ENCODE assay signal across 9 cellular contexts in the genomic region with DNA sequence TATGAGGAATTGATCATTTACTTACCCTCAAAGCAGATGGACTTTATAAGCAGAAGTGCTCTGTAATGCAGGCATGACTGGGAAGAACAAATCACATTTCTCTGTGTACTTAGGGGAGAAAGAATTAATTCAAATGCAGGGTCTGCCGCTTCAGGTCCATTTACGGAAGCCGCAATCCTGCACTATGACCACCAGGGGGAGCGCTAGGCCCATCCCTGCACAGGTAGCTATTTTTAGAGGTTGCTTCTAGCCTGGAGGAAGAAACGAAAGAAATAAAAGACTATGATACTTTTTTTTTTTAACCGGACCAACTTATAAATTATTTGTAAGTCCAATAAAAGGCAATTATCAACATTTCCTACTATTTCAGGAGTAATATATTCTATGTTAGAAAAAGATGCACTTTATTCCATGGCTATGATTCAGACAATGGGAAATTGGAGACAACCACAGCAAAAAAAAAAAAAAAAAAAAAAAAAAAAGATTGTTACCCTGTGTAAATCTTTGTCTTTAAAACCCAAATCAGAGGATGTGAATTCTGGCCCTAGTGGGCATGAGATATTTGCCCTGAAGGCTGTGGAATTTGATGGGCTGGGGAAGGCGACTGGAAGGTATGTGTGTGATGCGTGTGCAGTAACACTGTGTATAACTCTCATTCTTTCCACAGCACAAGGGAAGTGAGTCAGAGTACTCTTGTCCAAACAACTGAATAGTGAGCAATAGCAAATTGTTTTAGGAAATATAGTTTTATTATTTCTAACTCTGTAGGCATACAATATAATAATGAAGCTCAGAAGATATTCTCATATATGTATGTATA. TPM values are rescaled to one million over a fixed set of nuclear protein-coding genes. Genes with fewer than 3 reads are reported as not detected.
A peak's percentile ranks its signal among the peaks of the same experiment; 100 is the strongest.
DNase-seq lines count a peak whose midpoint lies in the region; ATAC-seq and TF ChIP-seq lines count a peak whose summit lies in the region.
"Had no signal": no experiment of that assay in that cellular context is flagged by ENCODE, and none has a peak within 500 bp of the region (broad histone marks: within the 10 kb centered on the region; RNA-seq: fewer than 3 reads in every experiment).

No MANE protein-coding gene starts in this region.

- DNase-seq in CD4-positive, alpha-beta memory T cell: peak; percentile 55 to 60 (median 60)
- DNase-seq in HT-29 (ENCODE audit: low spot score): peak; percentile 91
- peak; percentile 80 for DNase-seq in RPMI8226
- DNase-seq in fibroblast of villous mesenchyme (ENCODE audit: low read depth): peak; percentile 72
- DNase-seq in omental fat pad (ENCODE audit: low spot score): no peak
- no peak for DNase-seq in suprapubic skin (ENCODE audit: low spot score in 2 of 2)

- peak; percentile 47 for TF ChIP-seq EP300 in suprapubic skin (IDR thresholded peaks at IDR 0.05)

- H3K27me3 ChIP-seq in CD4-positive, alpha-beta memory T cell (ENCODE audit: insufficient read depth, low read length): no peaks in the 10 kb centered on the region
- H3K27me3 ChIP-seq in suprapubic skin: peaks cover 20% of the 10 kb centered on the region

- H3K36me3 ChIP-seq in CD4-positive, alpha-beta memory T cell (ENCODE audit: insufficient read depth, low read length): no peaks in the 10 kb centered on the region
- no peaks in the 10 kb centered on the region for H3K36me3 ChIP-seq in suprapubic skin

- no peaks in the 10 kb centered on the region for H3K36me3 Mint-ChIP-seq in CD4-positive, alpha-beta memory T cell
- H3K36me3 Mint-ChIP-seq in activated T-helper 17 cell treated with anti-CD3 and anti-CD28 coated beads, Interleukin-2, amount 50 U/mL, for 72 hours (ENCODE audit: low read depth): no peaks in the 10 kb centered on the region
- H3K36me3 Mint-ChIP-seq: activated naive CD4-positive, alpha-beta T cell treated with anti-CD3 and anti-CD28 coated beads, Interleukin-2, amount 50 U/mL, for 24 hours had no signal

- no peaks in the 10 kb centered on the region for H3K9me3 ChIP-seq in CD4-positive, alpha-beta memory T cell (ENCODE audit: control insufficient read depth in 1 of 2, low read length in 2 of 2)
- H3K9me3 ChIP-seq in suprapubic skin: no peaks in the 10 kb centered on the region

- H3K27me3 Mint-ChIP-seq in CD4-positive, alpha-beta memory T cell: peaks cover 7 to 20% of the 10 kb centered on the region in 2 donors
- H3K27me3 Mint-ChIP-seq in activated T-helper 17 cell treated with anti-CD3 and anti-CD28 coated beads, Interleukin-2, amount 50 U/mL, for 72 hours: peaks cover 24% of the 10 kb centered on the region

- no peak for TF ChIP-seq POLR2A in suprapubic skin (IDR thresholded peaks at IDR 0.05)

- H3K4me3 ChIP-seq in CD4-positive, alpha-beta memory T cell (ENCODE audit: low read length in 2 of 2): no peak overlapping the region
- H3K4me3 ChIP-seq in fibroblast of villous mesenchyme (ENCODE audit: low read depth, low read length) (no peak overlapping the region), suprapubic skin (no peak overlapping the region)

- POLR2A ChIA-PET in CD4-positive, alpha-beta memory T cell (lab: Charles Lee; ENCODE audit: partially characterized antibody): interaction anchor here (1.1 kb wide), 1 partner anchor 1715 kb away, joined by 3 read pairs; a partner anchor contains a TSS

- intact Hi-C loops in CD4-positive, alpha-beta memory T cell (cut with micrococcal nuclease): loop anchor here (2.0 kb wide), 1 partner anchor 509 kb away; no protein-coding TSS in a partner anchor

- TF ChIP-seq CTCF in fibroblast of villous mesenchyme (IDR thresholded peaks at IDR 0.05; ENCODE audit: insufficient read depth, low read depth, low read length) (peak; percentile 95), omental fat pad (IDR thresholded peaks at IDR 0.05) (peak in 2 of 3 donors; percentile 64 to 93), suprapubic skin (IDR thresholded peaks at IDR 0.05) (peak; percentile 90)

- CTCF ChIA-PET in CD4-positive, alpha-beta memory T cell (lab: Charles Lee; ENCODE audit: partially characterized antibody): interaction anchor here (0.6 to 4.3 kb wide), 18 partner anchors 8 to 1821 kb away, joined by 3 to 31 read pairs (median 4); a partner anchor contains a TSS

- peak overlapping the region in 1 of 8 donors; percentile 65 for H3K4me3 Mint-ChIP-seq in CD4-positive, alpha-beta memory T cell
- H3K4me3 Mint-ChIP-seq in activated T-helper 17 cell treated with anti-CD3 and anti-CD28 coated beads, Interleukin-2, amount 50 U/mL, for 72 hours: no peak overlapping the region
- H3K4me3 Mint-ChIP-seq: activated naive CD4-positive, alpha-beta T cell treated with anti-CD3 and anti-CD28 coated beads, Interleukin-2, amount 50 U/mL, for 24 hours had no signal

- H3K4me1 Mint-ChIP-seq in CD4-positive, alpha-beta memory T cell: peaks cover 0 to 5% (median 1%) of the 10 kb centered on the region in 4 donors
- no peaks in the 10 kb centered on the region for H3K4me1 Mint-ChIP-seq in activated T-helper 17 cell treated with anti-CD3 and anti-CD28 coated beads, Interleukin-2, amount 50 U/mL, for 72 hours

- H3K9me3 Mint-ChIP-seq in CD4-positive, alpha-beta memory T cell: peaks cover 0 to 1% (median 0%) of the 10 kb centered on the region in 8 donors
- no peaks in the 10 kb centered on the region for H3K9me3 Mint-ChIP-seq in activated T-helper 17 cell treated with anti-CD3 and anti-CD28 coated beads, Interleukin-2, amount 50 U/mL, for 72 hours
- H3K9me3 Mint-ChIP-seq: activated naive CD4-positive, alpha-beta T cell treated with anti-CD3 and anti-CD28 coated beads, Interleukin-2, amount 50 U/mL, for 24 hours had no signal

- no peak overlapping the region for H3K27ac Mint-ChIP-seq in CD4-positive, alpha-beta memory T cell
- H3K27ac Mint-ChIP-seq in activated T-helper 17 cell treated with anti-CD3 and anti-CD28 coated beads, Interleukin-2, amount 50 U/mL, for 72 hours: no peak overlapping the region
- H3K27ac Mint-ChIP-seq: activated naive CD4-positive, alpha-beta T cell treated with anti-CD3 and anti-CD28 coated beads, Interleukin-2, amount 50 U/mL, for 24 hours had no signal

- 12% methylated on average over 8 of the region's 8 CpGs for WGBS in suprapubic skin

- H3K4me1 ChIP-seq in CD4-positive, alpha-beta memory T cell (ENCODE audit: insufficient read depth, low read length): no peaks in the 10 kb centered on the region
- peaks cover 4% of the 10 kb centered on the region for H3K4me1 ChIP-seq in suprapubic skin

- peak; percentile 94 for ATAC-seq in GM19351 (IDR thresholded peaks at IDR 0.05; ENCODE audit: unreplicated experiment)
- ATAC-seq in activated T-helper 17 cell treated with anti-CD3 and anti-CD28 coated beads, Interleukin-2, amount 50 U/mL, for 72 hours (replicated peaks): peak; percentile 58
- peak; percentile 76 for ATAC-seq in omental fat pad (ENCODE audit: low FRiP score)

- H3K27ac ChIP-seq in CD4-positive, alpha-beta memory T cell (ENCODE audit: low read depth, low read length): no peak overlapping the region
- H3K27ac ChIP-seq in suprapubic skin: no peak overlapping the region

RNA-seq across cellular contexts. Expression of a gene that starts 12.9 kb away (rescaled TPM):
- total RNA-seq in CD4-positive, alpha-beta memory T cell: not detected
- not detected for polyA plus RNA-seq in CD4-positive, alpha-beta memory T cell
- not detected in 2 replicates for total RNA-seq in HT-29 (2014; rRNA removed; shearing (Covaris generic))
- total RNA-seq in activated T-helper 17 cell treated with anti-CD3 and anti-CD28 coated beads, Interleukin-2, amount 50 U/mL, for 72 hours: not detected
- total RNA-seq in fibroblast of villous mesenchyme (not detected in 2 replicates), omental fat pad (not detected), suprapubic skin (under 1 TPM in 1 of 4 donors, not detected in 3; 0.57 TPM)

RNA-seq across cellular contexts. Expression of a gene that starts 22.5 kb away (rescaled TPM):
- total RNA-seq in CD4-positive, alpha-beta memory T cell: not detected
- not detected for polyA plus RNA-seq in CD4-positive, alpha-beta memory T cell
- total RNA-seq in HT-29 (2014; rRNA removed; shearing (Covaris generic)): not detected in 2 replicates
- total RNA-seq in activated T-helper 17 cell treated with anti-CD3 and anti-CD28 coated beads, Interleukin-2, amount 50 U/mL, for 72 hours: not detected
- total RNA-seq in fibroblast of villous mesenchyme: not detected in 2 replicates
- not detected for total RNA-seq in omental fat pad
- total RNA-seq in suprapubic skin: 1 to 10 TPM in 1 of 4 donors, not detected in 3; 1.2 TPM

Comparison
In these comparisons a context has a peak if more than half of its experiments do, and no peak if none do; other contexts are left out.
1. DNase-seq: peak in CD4-positive, alpha-beta memory T cell (5 of 5), HT-29 (single experiment), RPMI8226 (single experiment) and fibroblast of villous mesenchyme (single experiment); none in omental fat pad (single experiment) and suprapubic skin (0 of 2).
2. Peak in every context shown above with its lines, with median percentiles within 50 percentile points of each other: ATAC-seq and CTCF ChIP-seq.